13 cellular contexts compared by ENCODE assay signal in genomic region chr15:86677316-86677715, GRCh38.
"Had no signal": no experiment of that assay in that cellular context is flagged by ENCODE, and none has a peak within 500 bp of the region (broad histone marks: within the 10 kb centered on the region; RNA-seq: fewer than 3 reads in every experiment).

No MANE protein-coding gene starts in this region.

- H3K27ac ChIP-seq: cardiac muscle cell, esophagus squamous epithelium, ovary, thoracic aorta had no signal

- H3K4me1 Mint-ChIP-seq: nephron had no signal

- H3K4me1 ChIP-seq: esophagus squamous epithelium had no signal

- H3K9me3 ChIP-seq: esophagus squamous epithelium, ovary, thoracic aorta had no signal

- H3K27ac Mint-ChIP-seq: activated CD8-positive, alpha-beta T cell treated with anti-CD3 and anti-CD28 coated beads for 36 hours; nephron had no signal

- H3K36me3 ChIP-seq: cardiac muscle cell, esophagus squamous epithelium, ovary, thoracic aorta had no signal

- DNase-seq: activated CD4-positive, CD25-positive, alpha-beta regulatory T cell treated with anti-CD3 and anti-CD28 coated beads, Interleukin-2, amount 50 U/mL, for 72 hours; activated CD8-positive, alpha-beta T cell treated with anti-CD3 and anti-CD28 coated beads for 36 hours; activated gamma-delta T cell treated with Interleukin-2 at 50 U/mL for 16 hours; aorta; esophagus squamous epithelium; foreskin fibroblast; glutamatergic neuron; ovary; stimulated activated CD4-positive, alpha-beta T cell treated with anti-CD3 and anti-CD28 coated beads, Interleukin-2, amount 100 ng/mL, for 48 hours had no signal

- H3K4me3 Mint-ChIP-seq: activated CD8-positive, alpha-beta T cell treated with anti-CD3 and anti-CD28 coated beads for 36 hours; nephron; stimulated activated naive CD8-positive, alpha-beta T cell treated with anti-CD3 and anti-CD28 coated beads, Interleukin-15, Interleukin-2, amounts not matched to agents 100 ng/mL and 50 ng/mL, for 24 hours had no signal

- H3K27me3 Mint-ChIP-seq: activated CD8-positive, alpha-beta T cell treated with anti-CD3 and anti-CD28 coated beads for 36 hours had no signal

- H3K9me3 Mint-ChIP-seq: activated CD8-positive, alpha-beta T cell treated with anti-CD3 and anti-CD28 coated beads for 36 hours; nephron; stimulated activated naive CD8-positive, alpha-beta T cell treated with anti-CD3 and anti-CD28 coated beads, Interleukin-15, Interleukin-2, amounts not matched to agents 100 ng/mL and 50 ng/mL, for 24 hours had no signal

- H3K4me3 ChIP-seq: cardiac muscle cell, esophagus squamous epithelium, ovary, thoracic aorta had no signal

- ATAC-seq: activated CD8-positive, alpha-beta T cell treated with anti-CD3 and anti-CD28 coated beads for 36 hours had no signal

- H3K27me3 ChIP-seq: cardiac muscle cell, ovary had no signal
